17 cellular contexts compared by ENCODE assay signal in genomic region chr5:67050125-67050524, GRCh38.
A peak's percentile ranks its signal among the peaks of the same experiment; 100 is the strongest.
DNase-seq lines count a peak whose midpoint lies in the region; ATAC-seq, FAIRE-seq and TF ChIP-seq lines count a peak whose summit lies in the region.
"Had no signal": no experiment of that assay in that cellular context is flagged by ENCODE, and none has a peak within 500 bp of the region (broad histone marks: within the 10 kb centered on the region; RNA-seq: fewer than 3 reads in every experiment).

No MANE protein-coding gene starts in this region.

- POLR2A ChIA-PET in Caco-2 (lab: Charles Lee): no interaction called here
- POLR2A ChIA-PET in HepG2 (lab: Yijun Ruan, JAX): no interaction called here

- peak overlapping the region; percentile 40 for H3K27ac Mint-ChIP-seq in Caco-2 (ENCODE audit: unreplicated experiment)
- H3K27ac Mint-ChIP-seq: activated T-helper 2 cell treated with anti-CD3 and anti-CD28 coated beads, Interferon-gamma antibody, Interleukin-2, Interleukin-4, amounts not matched to agents 10 μg/mL and 5 μg/mL and 100 μg/mL, durations not matched to agents 14 hours and 24 hours and 36 hours had no signal

- WGBS in HepG2 (ENCODE audit: low lambda C conversion rate): 85% methylated on average over 4 of the region's 4 CpGs
- 92% methylated on average over 4 of the region's 4 CpGs for WGBS in mammary epithelial cell (ENCODE audit: low coverage, missing lambda C conversion rate)

- H3K27me3 ChIP-seq in Caco-2 (replicated peaks; ENCODE audit: control insufficient read depth, insufficient read depth, low read length): no peaks in the 10 kb centered on the region
- no peaks in the 10 kb centered on the region for H3K27me3 ChIP-seq in KMS-11 (ENCODE audit: insufficient read depth, low read depth)
- no peaks in the 10 kb centered on the region for H3K27me3 ChIP-seq in left lung
- H3K27me3 ChIP-seq in HepG2 (ENCODE audit: control insufficient read depth in 1 of 2, insufficient read depth in 2 of 2, low read length in 2 of 2): no peaks in the 10 kb centered on the region
- H3K27me3 ChIP-seq in mammary epithelial cell (ENCODE audit: insufficient read depth, low read length): no peaks in the 10 kb centered on the region

- H3K36me3 ChIP-seq in Caco-2 (ENCODE audit: control insufficient read depth, insufficient read depth, low read length) (no peaks in the 10 kb centered on the region), KMS-11 (ENCODE audit: insufficient read depth) (no peaks in the 10 kb centered on the region), left lung (no peaks in the 10 kb centered on the region), HepG2 (replicated peaks in 1 of 2; ENCODE audit: control insufficient read depth in 1 of 2, insufficient read depth in 2 of 2, low read length in 2 of 2) (no peaks in the 10 kb centered on the region), mammary epithelial cell (ENCODE audit: insufficient read depth, low read length) (peaks cover 3% of the 10 kb centered on the region)
- H3K36me3 ChIP-seq: WERI-Rb-1 had no signal

- H3K27ac ChIP-seq in KMS-11 (no peak overlapping the region), left lung (peak overlapping the region in 1 of 2 donors; percentile 33), HepG2 (ENCODE audit: extremely low read length, insufficient read depth, low read length) (no peak overlapping the region), mammary epithelial cell (ENCODE audit: insufficient read depth, low read depth, low read length) (no peak overlapping the region)
- H3K27ac ChIP-seq: WERI-Rb-1 had no signal

- peak; percentile 37 for ATAC-seq in left lung
- ATAC-seq in HepG2: no peak
- ATAC-seq in HG03025 (IDR thresholded peaks at IDR 0.05; ENCODE audit: low FRiP score, unreplicated experiment): no peak
- ATAC-seq: HCT116 had no signal

- DNase-seq in Caco-2: no peak
- DNase-seq in NCI-H774 (lab: John Stamatoyannopoulos, UW): peak; percentile 43
- DNase-seq in left lung: no peak
- DNase-seq in NCI-H1105 (lab: John Stamatoyannopoulos, UW): no peak
- DNase-seq in HepG2 (ENCODE audit: low spot score): no peak
- no peak for DNase-seq in mammary epithelial cell
- DNase-seq: Calu3, NCI-H187 treated with DMSO at 0.1 percent for 48 hours, T-helper 1 cell, WERI-Rb-1 had no signal

- intact Hi-C loops in Caco-2 (cut with micrococcal nuclease; ENCODE audit: unreplicated experiment) (loop anchor here (2.0 to 5.0 kb wide), 2 partner anchors 45 to 92 kb away; no protein-coding TSS in a partner anchor), left lung (cut with DNase I) (no loop called here), HepG2 (cut with micrococcal nuclease; ENCODE audit: unreplicated experiment) (no loop called here), mammary epithelial cell (cut with micrococcal nuclease) (loop anchor here (5.0 kb wide), 1 partner anchor 38 kb away; no protein-coding TSS in a partner anchor)

- H3K79me2 ChIP-seq in KMS-11 (ENCODE audit: insufficient read depth, low read depth) (no peaks in the 10 kb centered on the region), HepG2 (ENCODE audit: insufficient read depth, low read length) (no peaks in the 10 kb centered on the region), mammary epithelial cell (ENCODE audit: insufficient read depth, low read length) (peaks cover 90% of the 10 kb centered on the region)

- H3K36me3 Mint-ChIP-seq in Caco-2 (ENCODE audit: insufficient read depth, unreplicated experiment): no peaks in the 10 kb centered on the region

- in situ Hi-C loops in HepG2 (cut with HindIII; ENCODE audit: extremely low pct_ligation_motif_present, low pct_unique_long_range_greater_than_20kb) (no loop called here), mammary epithelial cell (cut with MboI; ENCODE audit: low sequenced_read_pairs in 2 of 2) (no loop called here)

- TF ChIP-seq POLR2A in HepG2 (IDR thresholded peaks at IDR 0.05; ENCODE audit: insufficient read depth in 1 of 2, low read depth in 2 of 2, low read length in 2 of 2): no peak

- TF ChIP-seq EP300 in HepG2 (IDR thresholded peaks at IDR 0.05; ENCODE audit: low read depth in 2 of 2, low read length in 2 of 2) (no peak), HepG2 (CRISPR knock-in tag; IDR thresholded peaks at IDR 0.05; ENCODE audit: borderline replicate concordance) (no peak)

- H3K9ac ChIP-seq in KMS-11 (no peak overlapping the region), HepG2 (ENCODE audit: insufficient read depth, low read depth, low read length) (no peak overlapping the region), mammary epithelial cell (ENCODE audit: insufficient read depth, low read length) (no peak overlapping the region)

- H3K9me3 ChIP-seq in Caco-2 (no peaks in the 10 kb centered on the region), left lung (no peaks in the 10 kb centered on the region), HepG2 (ENCODE audit: low read length) (no peaks in the 10 kb centered on the region), mammary epithelial cell (replicated peaks; ENCODE audit: insufficient read depth, low read length) (no peaks in the 10 kb centered on the region)

- peak overlapping the region; percentile 21; the same call in 1 of the 2 replicates for H3K4me2 ChIP-seq in KMS-11
- H3K4me2 ChIP-seq in HepG2 (ENCODE audit: low read depth, low read length): no peak overlapping the region
- H3K4me2 ChIP-seq in mammary epithelial cell (ENCODE audit: insufficient read depth, low read depth, low read length): no peak overlapping the region

- CTCF ChIA-PET in Caco-2 (lab: Charles Lee): interaction anchor here (0.7 to 1.4 kb wide), 2 partner anchors 34 to 565 kb away, joined by 3 read pairs; no protein-coding TSS in a partner anchor
- CTCF ChIA-PET in HepG2 (lab: Yijun Ruan, JAX; ENCODE audit: low intra/inter-chr PET ratio, low total read pairs): no interaction called here
- CTCF ChIA-PET in mammary epithelial cell (lab: Charles Lee; ENCODE audit: low non-redundant PET): interaction anchor here (0.6 kb wide), 1 partner anchor 11 kb away, joined by 5 read pairs; no protein-coding TSS in a partner anchor

- dilution Hi-C loops in mammary epithelial cell (cut with HindIII; ENCODE audit: low sequenced_read_pairs): no loop called here

- H3K4me1 ChIP-seq in Caco-2: peaks cover 78% of the 10 kb centered on the region
- peaks cover 23% of the 10 kb centered on the region for H3K4me1 ChIP-seq in KMS-11 (ENCODE audit: low read depth, poor library complexity, severe bottlenecking)
- peaks cover 7 to 42% of the 10 kb centered on the region in 2 donors for H3K4me1 ChIP-seq in left lung
- H3K4me1 ChIP-seq in HepG2 (ENCODE audit: insufficient read depth, low read length): peaks cover 7% of the 10 kb centered on the region
- peaks cover 13% of the 10 kb centered on the region for H3K4me1 ChIP-seq in mammary epithelial cell (ENCODE audit: insufficient read depth, low read length)

- H3K4me3 ChIP-seq in Caco-2 (ENCODE audit: low read depth, low read length) (no peak overlapping the region), KMS-11 (IDR thresholded peaks at IDR 0.05; ENCODE audit: insufficient read depth, low read depth, low read length) (no peak overlapping the region), left lung (no peak overlapping the region), HepG2 (replicated peaks in 1 of 3; ENCODE audit: insufficient read depth in 1 of 3, low read depth in 2 of 3, low read length in 3 of 3) (no peak overlapping the region), mammary epithelial cell (replicated peaks in 1 of 3; ENCODE audit: insufficient read depth in 1 of 3, low read depth in 2 of 3, low read length in 3 of 3) (no peak overlapping the region)

- peak overlapping the region; percentile 23 for H3K4me3 Mint-ChIP-seq in Caco-2 (ENCODE audit: unreplicated experiment)

- no TSS peak for BruUV-seq in Caco-2 (replicated peaks; lab: Mats Ljungman, UMichigan)
- no TSS peak for BruUV-seq in HepG2 (replicated peaks; lab: Mats Ljungman, UMichigan)
- BruUV-seq in mammary epithelial cell (replicated peaks; lab: Mats Ljungman, UMichigan): no TSS peak

- TF ChIP-seq RAD21 in HepG2 (CRISPR knock-in tag; IDR thresholded peaks at IDR 0.05): no peak

- H3K4me1 Mint-ChIP-seq in Caco-2 (ENCODE audit: low read depth, unreplicated experiment): peaks cover 44% of the 10 kb centered on the region

- H2AFZ ChIP-seq in KMS-11 (ENCODE audit: low read depth) (no peak overlapping the region), HepG2 (ENCODE audit: low read length) (no peak overlapping the region), mammary epithelial cell (ENCODE audit: low read depth, low read length) (no peak overlapping the region)

- no peaks in the 10 kb centered on the region for H3K9me3 Mint-ChIP-seq in Caco-2 (ENCODE audit: unreplicated experiment)
- H3K9me3 Mint-ChIP-seq: activated T-helper 2 cell treated with anti-CD3 and anti-CD28 coated beads, Interferon-gamma antibody, Interleukin-2, Interleukin-4, amounts not matched to agents 10 μg/mL and 5 μg/mL and 100 μg/mL, durations not matched to agents 14 hours and 24 hours and 36 hours had no signal

- no peaks in the 10 kb centered on the region for H3K27me3 Mint-ChIP-seq in Caco-2 (ENCODE audit: insufficient read depth, unreplicated experiment)

- no peak for FAIRE-seq in HepG2 (lab: Jason Lieb, UNC)
- FAIRE-seq: endothelial cell of umbilical vein, HTR-8/SVneo, islet of Langerhans had no signal

- no peak for TF ChIP-seq CTCF in Caco-2 (IDR thresholded peaks at IDR 0.05; ENCODE audit: insufficient read depth in 1 of 2, low read depth in 1 of 2, low read length in 1 of 2, severe bottlenecking in 1 of 2, unreplicated experiment in 1 of 2)
- TF ChIP-seq CTCF in KMS-11 (conservative IDR thresholded peaks at IDR 0.05; ENCODE audit: low read depth, low read length): no peak
- no peak for TF ChIP-seq CTCF in left lung (IDR thresholded peaks at IDR 0.05)
- no peak for TF ChIP-seq CTCF in HepG2 (CRISPR knock-in tag; IDR thresholded peaks at IDR 0.05)
- TF ChIP-seq CTCF in mammary epithelial cell (conservative IDR thresholded peaks at IDR 0.05 in 1 of 2, IDR thresholded peaks at IDR 0.05 in 1 of 2; ENCODE audit: extremely low read depth in 1 of 2, insufficient read depth in 1 of 2, low read depth in 1 of 2, low read length in 2 of 2): no peak

- H4K20me1 ChIP-seq in KMS-11 (ENCODE audit: insufficient read depth): no peaks in the 10 kb centered on the region
- H4K20me1 ChIP-seq in HepG2 (ENCODE audit: insufficient read depth, low read length): no peaks in the 10 kb centered on the region
- no peaks in the 10 kb centered on the region for H4K20me1 ChIP-seq in mammary epithelial cell (ENCODE audit: insufficient read depth, low read length)

Comparison
In these comparisons a context has a peak if more than half of its experiments do, and no peak if none do; other contexts are left out.
1. intact Hi-C loops: an anchor here in Caco-2 (2.0 to 5.0 kb wide) and mammary epithelial cell (5.0 kb wide); none called in left lung and HepG2.